9 cellular contexts compared by ENCODE assay signal in the genomic region with DNA sequence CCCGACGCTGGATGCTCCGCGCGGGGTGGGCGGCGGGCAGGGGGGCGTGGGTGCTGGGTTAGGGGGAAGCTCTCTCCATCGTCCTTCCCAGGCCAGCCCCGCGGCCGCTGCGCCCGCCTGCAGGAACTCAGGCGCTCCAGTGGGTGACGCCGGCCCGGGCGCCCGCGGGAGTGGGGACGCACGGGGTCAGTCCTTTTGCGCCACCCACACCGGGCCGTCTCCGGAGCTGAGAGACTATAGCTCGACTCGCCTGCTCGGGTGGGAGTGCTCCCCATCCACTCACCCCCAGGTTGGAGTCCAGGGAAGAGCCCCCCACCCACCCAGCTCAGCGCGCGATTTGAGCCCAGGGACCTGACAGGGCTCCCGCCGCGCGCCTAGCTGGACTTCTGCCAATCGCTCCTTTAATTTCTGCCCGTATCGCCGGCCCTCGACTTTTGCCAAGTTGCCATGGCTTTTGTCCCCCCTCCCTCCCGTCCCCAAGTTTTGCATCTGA.
A peak's percentile ranks its signal among the peaks of the same experiment; 100 is the strongest.
DNase-seq lines count a peak whose midpoint lies in the region; ATAC-seq, FAIRE-seq and TF ChIP-seq lines count a peak whose summit lies in the region.
"Had no signal": no experiment of that assay in that cellular context is flagged by ENCODE, and none has a peak within 500 bp of the region (broad histone marks: within the 10 kb centered on the region; RNA-seq: fewer than 3 reads in every experiment).

No MANE protein-coding gene starts in this region.

- H3K27ac ChIP-seq in HUES64 (ENCODE audit: low read depth, low read length), result no peak overlapping the region
- H3K27ac ChIP-seq in adrenal gland, result peak overlapping the region in 2 of 5 donors; percentile 43 to 60
- H3K27ac ChIP-seq in kidney (ENCODE audit: low read depth in 2 of 2, low read length in 2 of 2), result peak overlapping the region in 1 of 2 donors; percentile 32
- no peak overlapping the region for H3K27ac ChIP-seq in small intestine (ENCODE audit: low read depth in 1 of 2, low read length in 1 of 2)

- H3K4me1 ChIP-seq in HUES64 (ENCODE audit: insufficient read depth, low read length) (peaks cover 16% of the 10 kb centered on the region), adrenal gland (replicated peaks in 1 of 2) (peaks cover 27 to 42% of the 10 kb centered on the region in 2 donors), kidney (ENCODE audit: control insufficient read depth in 1 of 2, insufficient read depth in 1 of 2, low read depth in 1 of 2, low read length in 2 of 2) (peaks cover 3 to 14% of the 10 kb centered on the region in 2 donors), small intestine (ENCODE audit: control insufficient read depth in 2 of 2, insufficient read depth in 1 of 2, low read depth in 1 of 2, low read length in 1 of 2) (peaks cover 0 to 3% of the 10 kb centered on the region in 2 donors)

- intact Hi-C loops in adrenal gland (cut with DNase I) (loop anchor here in 1 of 2 donors (10.0 kb wide), 1 partner anchor 309 kb away; no protein-coding TSS in a partner anchor), kidney (cut with DNase I) (no loop called here)

- H3K27me3 ChIP-seq in HUES64 (ENCODE audit: insufficient read depth, low read length) (peaks cover 64% of the 10 kb centered on the region), adrenal gland (no peaks in the 10 kb centered on the region), small intestine (ENCODE audit: control insufficient read depth in 2 of 2, insufficient read depth in 2 of 2, low read length in 2 of 2) (peaks cover 0 to 7% of the 10 kb centered on the region in 2 donors)

- ATAC-seq in GM18861 (IDR thresholded peaks at IDR 0.05; ENCODE audit: unreplicated experiment), result no peak
- ATAC-seq in GM18858 (IDR thresholded peaks at IDR 0.05; ENCODE audit: unreplicated experiment), result no peak

- H3K9me3 ChIP-seq in HUES64 (ENCODE audit: insufficient read depth, low read depth, low read length) (no peaks in the 10 kb centered on the region), adrenal gland (replicated peaks in 1 of 3) (no peaks in the 10 kb centered on the region), kidney (ENCODE audit: control insufficient read depth in 1 of 2, low read length in 2 of 2) (no peaks in the 10 kb centered on the region), small intestine (ENCODE audit: control insufficient read depth, low read depth) (no peaks in the 10 kb centered on the region)

- 2% methylated on average over 43 of the region's 43 CpGs for whole genome bisulfite sequencing in HUES64
- 27 to 44% (median 38%) methylated on average over 9 to 43 of the region's 43 CpGs for WGBS in adrenal gland, 4 donors
- WGBS in small intestine, 3 donors, result 1 to 3% (median 2%) methylated on average over 26 to 43 of the region's 43 CpGs

- no peak for TF ChIP-seq POLR2A in adrenal gland (IDR thresholded peaks at IDR 0.05)

- H3K36me3 ChIP-seq in HUES64 (ENCODE audit: insufficient read depth, low read length) (no peaks in the 10 kb centered on the region), adrenal gland (replicated peaks in 1 of 2) (no peaks in the 10 kb centered on the region), kidney (ENCODE audit: control insufficient read depth in 1 of 2, insufficient read depth in 2 of 2, low read length in 2 of 2) (no peaks in the 10 kb centered on the region), small intestine (ENCODE audit: control insufficient read depth in 2 of 2, insufficient read depth in 2 of 2, low read length in 2 of 2) (no peaks in the 10 kb centered on the region)

- peak overlapping the region; percentile 59 for H3K4me3 ChIP-seq in HUES64 (ENCODE audit: low read length)
- peak overlapping the region in 2 of 4 donors; percentile 28 to 58 for H3K4me3 ChIP-seq in adrenal gland
- peak overlapping the region; percentile 48 to 61 for H3K4me3 ChIP-seq in kidney (ENCODE audit: low read length in 2 of 2)
- peak overlapping the region; percentile 41 to 65 for H3K4me3 ChIP-seq in small intestine (ENCODE audit: low read depth in 1 of 2, low read length in 2 of 2)

- no peak overlapping the region for H3K9ac ChIP-seq in HUES64 (ENCODE audit: low read depth, low read length)
- peak overlapping the region in 1 of 2 donors; percentile 51 for H3K9ac ChIP-seq in kidney (ENCODE audit: low read length in 2 of 2)

- peak in 5 of 7 donors; percentile 29 to 69 (median 41) for DNase-seq in adrenal gland
- DNase-seq in kidney, result peak; percentile 84
- peak; percentile 29 for DNase-seq in small intestine
- no peak for DNase-seq in SW480 (ENCODE audit: low spot score)
- DNase-seq in NOMO-1 (lab: John Stamatoyannopoulos, UW; ENCODE audit: unreplicated experiment in 2 of 2), result no peak
- DNase-seq: cerebellar nuclear complex had no signal

- no peak for FAIRE-seq in kidney (lab: Jason Lieb, UNC)
- FAIRE-seq in small intestine (lab: Jason Lieb, UNC), result no peak

- TF ChIP-seq CTCF in adrenal gland (IDR thresholded peaks at IDR 0.05), result peak in 1 of 6 experiments; percentile 12
- TF ChIP-seq CTCF in kidney (IDR thresholded peaks at IDR 0.05; ENCODE audit: borderline replicate concordance, extremely low read depth, insufficient read depth), result no peak

Comparison
In these comparisons a context has a peak if more than half of its experiments do, and no peak if none do; other contexts are left out.
1. DNase-seq: peak in adrenal gland (5 of 7), kidney (single experiment) and small intestine (single experiment); none in SW480 (single experiment) and NOMO-1 (0 of 2).